ENCODE assay signal across 3 cellular contexts in genomic region chr2:75622929-75623328, GRCh38.
TF ChIP-seq lines count a peak whose summit lies in the region.

No MANE protein-coding gene starts in this region.

TF ChIP-seq in A549, 52 proteins besides CTCF, POLR2A, EP300 and RAD21:
- TF ChIP-seq HOXB5 (CRISPR knock-in tag; IDR thresholded peaks at IDR 0.05) = no peak
- TF ChIP-seq ELK1 (IDR thresholded peaks at IDR 0.05; ENCODE audit: low read depth, low read length) = no peak
- TF ChIP-seq REST (IDR thresholded peaks at IDR 0.05) = peak; percentile 46; the same call in 1 of the 2 replicates

TF ChIP-seq in GM23338, 12 proteins besides CTCF, POLR2A, EP300 and RAD21:
- TF ChIP-seq REST (IDR thresholded peaks at IDR 0.05; ENCODE audit: unreplicated experiment) = peak; percentile 39
- TF ChIP-seq POLR2AphosphoS5 (IDR thresholded peaks at IDR 0.05; ENCODE audit: low read depth) = no peak
TF ChIP-seq in GM23338: peak in this region for 1.

TF ChIP-seq in GM12878, 131 proteins besides CTCF, POLR2A, EP300 and RAD21:
- TF ChIP-seq REST (IDR thresholded peaks at IDR 0.05; ENCODE audit: low read depth, low read length) = peak; percentile 67; the same call in 1 of the 2 replicates
- TF ChIP-seq MEF2A (IDR thresholded peaks at IDR 0.05; ENCODE audit: insufficient read depth, low read depth, low read length) = no peak
- TF ChIP-seq EED (IDR thresholded peaks at IDR 0.05; ENCODE audit: low read depth) = no peak
- no peak for TF ChIP-seq PRDM15 (CRISPR knock-in tag; IDR thresholded peaks at IDR 0.05)
TF ChIP-seq in GM12878: peak in this region for 1.
